Comparison of ENCODE assay signal across 23 cellular contexts in the genomic region with DNA sequence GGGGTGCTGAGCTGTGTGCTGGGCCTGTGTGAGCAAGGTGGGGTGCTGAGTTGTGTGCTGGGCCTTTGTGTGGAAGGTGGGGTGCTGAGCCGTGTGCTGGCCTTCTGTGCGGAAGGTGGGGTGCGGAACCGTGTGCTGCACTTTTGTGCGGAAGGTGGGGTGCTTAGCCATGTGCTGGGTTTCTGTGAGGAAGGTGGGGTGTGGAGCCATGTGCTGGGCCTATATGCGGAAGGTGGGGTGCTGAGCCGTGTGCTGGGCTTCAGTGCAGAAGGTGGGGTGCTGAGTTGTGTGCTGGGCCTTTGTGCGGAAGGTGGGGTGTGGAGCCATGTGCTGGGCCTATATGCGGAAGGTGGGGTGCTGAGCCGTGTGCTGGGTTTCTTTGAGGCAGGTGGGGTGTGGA.
DNase-seq lines count a peak whose midpoint lies in the region; ATAC-seq and TF ChIP-seq lines count a peak whose summit lies in the region.
"Had no signal": no experiment of that assay in that cellular context is flagged by ENCODE, and none has a peak within 500 bp of the region (broad histone marks: within the 10 kb centered on the region; RNA-seq: fewer than 3 reads in every experiment).

No MANE protein-coding gene starts in this region.

- TF ChIP-seq POLR2A in upper lobe of left lung (IDR thresholded peaks at IDR 0.05), result no peak

- no peaks in the 10 kb centered on the region for H3K27me3 ChIP-seq in H9 (ENCODE audit: insufficient read depth, low read length)
- no peaks in the 10 kb centered on the region for H3K27me3 ChIP-seq in neuronal stem cell (ENCODE audit: control insufficient read depth in 3 of 3, insufficient read depth in 3 of 3, low read depth in 1 of 3, low read length in 3 of 3)
- H3K27me3 ChIP-seq in upper lobe of left lung, result no peaks in the 10 kb centered on the region

- H2AK5ac ChIP-seq in H9 (ENCODE audit: insufficient read length, low read length), result no peak overlapping the region
- H2AK5ac ChIP-seq in neuronal stem cell (ENCODE audit: low read depth, low read length), result peak overlapping the region; percentile 29

- TF ChIP-seq CTCF in H9 (conservative IDR thresholded peaks at IDR 0.05) (no peak), glutamatergic neuron (IDR thresholded peaks at IDR 0.05; ENCODE audit: partially characterized antibody, unreplicated experiment) (no peak), upper lobe of left lung (IDR thresholded peaks at IDR 0.05) (no peak)

- ATAC-seq in upper lobe of left lung (ENCODE audit: low FRiP score in 2 of 2), result peak; percentile 45 to 58
- ATAC-seq in HG02981 (IDR thresholded peaks at IDR 0.05; ENCODE audit: unreplicated experiment), result no peak
- ATAC-seq in GM21423 (IDR thresholded peaks at IDR 0.05; ENCODE audit: unreplicated experiment), result no peak
- ATAC-seq in activated naive CD8-positive, alpha-beta T cell treated with anti-CD3 and anti-CD28 coated beads, Interleukin-2, amount 50 U/mL, for 24 hours, result no peak
- no peak for ATAC-seq in GM18858 (IDR thresholded peaks at IDR 0.05; ENCODE audit: unreplicated experiment)
- ATAC-seq: K562 had no signal

- H3K9me3 Mint-ChIP-seq in H9 (no peaks in the 10 kb centered on the region), glutamatergic neuron (ENCODE audit: unreplicated experiment) (peaks cover 11% of the 10 kb centered on the region)
- H3K9me3 Mint-ChIP-seq in activated naive CD8-positive, alpha-beta T cell treated with anti-CD3 and anti-CD28 coated beads, Interleukin-2, amount 50 U/mL, for 24 hours, result no peaks in the 10 kb centered on the region

- H3K56ac ChIP-seq in H9 (ENCODE audit: insufficient read length, low read depth, low read length), result no peak overlapping the region

- TF ChIP-seq EP300 in upper lobe of left lung (IDR thresholded peaks at IDR 0.05), result no peak

- H3K4me1 ChIP-seq in H9 (ENCODE audit: insufficient read depth, low read length), result peaks cover 4% of the 10 kb centered on the region; the same call in 1 of the 2 replicates
- H3K4me1 ChIP-seq in neuronal stem cell (ENCODE audit: control insufficient read depth in 2 of 2, insufficient read depth in 1 of 2, low read depth in 1 of 2, low read length in 2 of 2), result no peaks in the 10 kb centered on the region
- H3K4me1 ChIP-seq in upper lobe of left lung, result no peaks in the 10 kb centered on the region
- H3K4me1 ChIP-seq: HAP-1 had no signal

- peaks cover 1% of the 10 kb centered on the region for H3K27me3 Mint-ChIP-seq in H9 (ENCODE audit: low read depth)
- peaks cover 7% of the 10 kb centered on the region for H3K27me3 Mint-ChIP-seq in glutamatergic neuron (ENCODE audit: unreplicated experiment)
- H3K27me3 Mint-ChIP-seq in activated naive CD8-positive, alpha-beta T cell treated with anti-CD3 and anti-CD28 coated beads, Interleukin-2, amount 50 U/mL, for 24 hours, result no peaks in the 10 kb centered on the region

- H4K91ac ChIP-seq in H9 (ENCODE audit: insufficient read length, low read depth, low read length), result no peak overlapping the region
- no peak overlapping the region for H4K91ac ChIP-seq in neuronal stem cell (ENCODE audit: low read depth, low read length, poor library complexity)

- H3K36me3 Mint-ChIP-seq in H9 (ENCODE audit: insufficient read depth in 1 of 3, low read depth in 3 of 3) (no peaks in the 10 kb centered on the region), glutamatergic neuron (ENCODE audit: unreplicated experiment) (no peaks in the 10 kb centered on the region)
- H3K36me3 Mint-ChIP-seq in activated naive CD8-positive, alpha-beta T cell treated with anti-CD3 and anti-CD28 coated beads, Interleukin-2, amount 50 U/mL, for 24 hours (ENCODE audit: low read depth), result no peaks in the 10 kb centered on the region

- H3K4ac ChIP-seq in H9 (ENCODE audit: low read depth, low read length), result no peak overlapping the region
- no peak overlapping the region for H3K4ac ChIP-seq in neuronal stem cell (ENCODE audit: low read length)

- H3K79me1 ChIP-seq in H9 (ENCODE audit: insufficient read depth, low read depth, low read length, poor library complexity, severe bottlenecking) (no peaks in the 10 kb centered on the region), neuronal stem cell (ENCODE audit: low read depth, low read length) (no peaks in the 10 kb centered on the region)

- H4K8ac ChIP-seq in H9 (replicated peaks; ENCODE audit: insufficient read length, low read depth, low read length), result no peak overlapping the region
- H4K8ac ChIP-seq in neuronal stem cell (ENCODE audit: low read depth, low read length), result no peak overlapping the region

- H3K36me3 ChIP-seq in neuronal stem cell (replicated peaks in 1 of 2; ENCODE audit: control insufficient read depth in 2 of 2, insufficient read depth in 2 of 2, low read length in 2 of 2) (no peaks in the 10 kb centered on the region), upper lobe of left lung (no peaks in the 10 kb centered on the region)
- H3K36me3 ChIP-seq: HAP-1 had no signal

- H2BK12ac ChIP-seq in H9 (ENCODE audit: insufficient read length, low read depth, low read length) (no peak overlapping the region), neuronal stem cell (ENCODE audit: low read length) (no peak overlapping the region)

- no peak overlapping the region for H3K27ac ChIP-seq in H9 (ENCODE audit: insufficient read length, low read depth, low read length)
- H3K27ac ChIP-seq in neuronal stem cell (replicated peaks; ENCODE audit: low read length), result no peak overlapping the region
- H3K27ac ChIP-seq in upper lobe of left lung, result no peak overlapping the region

- WGBS in H9 (ENCODE audit: extremely low coverage, insufficient read length, low lambda C conversion rate), result no CpG with 5 or more reads among the region's 10 CpGs
- no CpG with 5 or more reads among the region's 10 CpGs for WGBS in neuronal stem cell (ENCODE audit: extremely low coverage in 2 of 2, insufficient read length in 2 of 2, insufficient replicate concordance in 1 of 2), 2 donors
- WGBS in upper lobe of left lung, 2 donors, result 87 to 91% methylated on average over 10 of the region's 10 CpGs

- no peak overlapping the region for H3T11ph ChIP-seq in H9 (ENCODE audit: low read length)

- H3K18ac ChIP-seq in H9 (ENCODE audit: insufficient read length, low read depth, low read length), result peak overlapping the region; percentile 43
- H3K18ac ChIP-seq in neuronal stem cell (ENCODE audit: low read length), result peak overlapping the region; percentile 87

- H3K4me3 ChIP-seq in neuronal stem cell (ENCODE audit: low read length in 2 of 2) (peak overlapping the region in 1 of 2 donors; percentile 1), upper lobe of left lung (no peak overlapping the region)
- H3K4me3 ChIP-seq: HAP-1, K562 had no signal

- peaks cover 2% of the 10 kb centered on the region for H4K20me1 ChIP-seq in H9 (ENCODE audit: control insufficient read depth, insufficient read depth, insufficient read length)

- H3K14ac ChIP-seq in H9 (ENCODE audit: insufficient read depth, low read length) (no peak overlapping the region; the same call in 1 of the 2 replicates), neuronal stem cell (ENCODE audit: low read length) (peak overlapping the region; percentile 77)

- H2BK120ac ChIP-seq in H9 (ENCODE audit: low read depth, low read length, poor library complexity, severe bottlenecking) (no peak overlapping the region), neuronal stem cell (ENCODE audit: low read depth, low read length) (no peak overlapping the region)

- H3K4me3 Mint-ChIP-seq in H9 (no peak overlapping the region), glutamatergic neuron (ENCODE audit: unreplicated experiment) (no peak overlapping the region)
- no peak overlapping the region for H3K4me3 Mint-ChIP-seq in activated naive CD8-positive, alpha-beta T cell treated with anti-CD3 and anti-CD28 coated beads, Interleukin-2, amount 50 U/mL, for 24 hours
- H3K4me3 Mint-ChIP-seq: HFFc6 had no signal

- H4K5ac ChIP-seq in H9 (ENCODE audit: insufficient read length, low read depth, low read length), result no peak overlapping the region

- no peak for DNase-seq in H9
- no peak for DNase-seq in glutamatergic neuron
- DNase-seq in neuronal stem cell (ENCODE audit: low spot score), result no peak
- peak in 1 of 2 donors; percentile 33 for DNase-seq in upper lobe of left lung
- no peak for DNase-seq in activated naive CD8-positive, alpha-beta T cell treated with anti-CD3 and anti-CD28 coated beads, Interleukin-2, amount 50 U/mL, for 24 hours
- DNase-seq: Calu3, DMS79 treated with DMSO at 0.1 percent for 48 hours, GF-D8, HFFc6, Kasumi-1, MV-4-11, NCI-H1105, NCI-H1436 treated with DMSO at 0.1 percent for 48 hours, NCI-H1930, NCI-H2107, NCI-H524 treated with DMSO at 0.1 percent for 48 hours, NCI-H774, SK-N-SH had no signal

- H2BK5ac ChIP-seq in H9 (ENCODE audit: insufficient read length, low read length) (no peak overlapping the region), neuronal stem cell (ENCODE audit: low read length) (no peak overlapping the region)

- H3K79me2 ChIP-seq in H9 (ENCODE audit: insufficient read depth, low read length), result no peaks in the 10 kb centered on the region

- H3K27ac Mint-ChIP-seq in H9 (peak overlapping the region in 2 of 3 experiments; percentile 33 to 92; a peak in 3 of 7 replicates), glutamatergic neuron (ENCODE audit: unreplicated experiment) (peak overlapping the region; percentile 56)
- no peak overlapping the region for H3K27ac Mint-ChIP-seq in activated naive CD8-positive, alpha-beta T cell treated with anti-CD3 and anti-CD28 coated beads, Interleukin-2, amount 50 U/mL, for 24 hours
- H3K27ac Mint-ChIP-seq: HFFc6 had no signal

- no peak overlapping the region for H2BK15ac ChIP-seq in H9 (ENCODE audit: low read depth, low read length)
- H2BK15ac ChIP-seq in neuronal stem cell (ENCODE audit: low read length), result no peak overlapping the region

- H3K9ac ChIP-seq in H9 (ENCODE audit: extremely low read depth, insufficient read length, low read length) (no peak overlapping the region), neuronal stem cell (ENCODE audit: low read depth, low read length, poor library complexity) (peak overlapping the region; percentile 9)
- H3K9ac ChIP-seq: SK-N-SH had no signal

- H3K23me2 ChIP-seq in H9 (ENCODE audit: insufficient read length, low read depth, low read length, poor library complexity, severe bottlenecking), result no peaks in the 10 kb centered on the region

- H3K4me2 ChIP-seq in H9 (ENCODE audit: insufficient read depth, insufficient read length, low read length), result no peak overlapping the region
- H3K4me2 ChIP-seq in neuronal stem cell (ENCODE audit: insufficient read depth, low read length, poor library complexity, severe bottlenecking), result no peak overlapping the region
- H3K4me2 ChIP-seq: SK-N-SH had no signal

- H3K4me1 Mint-ChIP-seq in H9 (peaks cover 13 to 15% of the 10 kb centered on the region in 2 experiments), glutamatergic neuron (ENCODE audit: low read depth, unreplicated experiment) (peaks cover 10% of the 10 kb centered on the region)
- no peaks in the 10 kb centered on the region for H3K4me1 Mint-ChIP-seq in activated naive CD8-positive, alpha-beta T cell treated with anti-CD3 and anti-CD28 coated beads, Interleukin-2, amount 50 U/mL, for 24 hours

- H3K9me3 ChIP-seq in H9 (ENCODE audit: control insufficient read depth, low read depth, low read length), result no peaks in the 10 kb centered on the region
- H3K9me3 ChIP-seq in neuronal stem cell (replicated peaks in 1 of 2; ENCODE audit: control insufficient read depth in 2 of 2, insufficient read depth in 1 of 2, low read depth in 1 of 2, low read length in 2 of 2), result no peaks in the 10 kb centered on the region
- H3K9me3 ChIP-seq in upper lobe of left lung, result no peaks in the 10 kb centered on the region
- H3K9me3 ChIP-seq: SK-N-SH had no signal

- no peak overlapping the region for H2BK20ac ChIP-seq in H9 (ENCODE audit: low read depth, low read length, poor library complexity, severe bottlenecking)

- H2AFZ ChIP-seq in H9 (ENCODE audit: low read length), result no peak overlapping the region
- H2AFZ ChIP-seq in neuronal stem cell (ENCODE audit: low read length), result no peak overlapping the region

- no peak overlapping the region for H3K23ac ChIP-seq in H9 (ENCODE audit: insufficient read length, low read depth, low read length)
- peak overlapping the region; percentile 13 for H3K23ac ChIP-seq in neuronal stem cell (ENCODE audit: low read depth, low read length, poor library complexity)

Comparison
In these comparisons a context has a peak if more than half of its experiments do, and no peak if none do; other contexts are left out.
1. ATAC-seq: peak in upper lobe of left lung (2 of 2); none in HG02981 (single experiment), GM21423 (single experiment), activated naive CD8-positive, alpha-beta T cell treated with anti-CD3 and anti-CD28 coated beads, Interleukin-2, amount 50 U/mL, for 24 hours (single experiment) and GM18858 (single experiment).